Comparison of ENCODE assay signal across 15 cellular contexts in the genomic region with DNA sequence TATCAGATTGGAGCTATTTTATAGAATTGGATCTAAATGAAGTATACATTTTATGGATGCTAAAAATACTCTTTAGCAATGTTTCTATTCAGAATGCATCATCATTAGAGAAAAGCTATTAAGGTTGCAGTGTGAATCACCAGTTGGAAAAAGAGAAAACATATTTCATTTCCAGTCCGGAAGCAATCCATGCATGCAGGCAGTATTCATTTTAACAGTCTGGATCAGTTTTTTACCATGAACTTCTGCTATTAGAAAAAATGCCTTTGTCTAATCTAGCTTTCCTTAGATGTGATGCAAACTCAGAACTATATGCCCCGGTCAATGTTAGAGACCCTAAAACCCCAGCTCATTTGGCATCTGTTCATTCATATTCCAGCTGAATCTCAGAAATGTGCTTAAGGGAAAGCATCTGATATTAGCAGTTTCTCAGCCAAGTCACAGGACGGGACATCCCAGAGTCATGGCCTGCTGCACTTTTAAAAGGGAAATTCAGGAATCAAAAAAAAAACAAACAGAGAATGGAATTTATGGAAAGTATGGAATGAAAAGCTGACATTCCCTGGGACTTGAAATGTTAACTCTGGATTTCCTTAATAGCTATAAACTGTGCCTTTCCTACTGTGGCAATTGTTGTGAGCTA. TPM values are rescaled to one million over a fixed set of nuclear protein-coding genes. Genes with fewer than 3 reads are reported as not detected.
DNase-seq lines count a peak whose midpoint lies in the region; ATAC-seq and TF ChIP-seq lines count a peak whose summit lies in the region.
"Had no signal": no experiment of that assay in that cellular context is flagged by ENCODE, and none has a peak within 500 bp of the region (broad histone marks: within the 10 kb centered on the region; RNA-seq: fewer than 3 reads in every experiment).

No MANE protein-coding gene starts in this region.

- no peak overlapping the region for H3K4me3 ChIP-seq in GM23338
- H3K4me3 ChIP-seq in cardiac fibroblast (replicated peaks in 1 of 2; ENCODE audit: low read depth in 2 of 2, low read length in 2 of 2) = peak overlapping the region in 1 of 2 donors; percentile 11
- H3K4me3 ChIP-seq: MG63 had no signal

- no peak overlapping the region for H3K27ac Mint-ChIP-seq in GM23338
- H3K27ac Mint-ChIP-seq in T-helper 17 cell = no peak overlapping the region

- peaks cover 22% of the 10 kb centered on the region for H3K4me1 ChIP-seq in GM23338 (ENCODE audit: insufficient read depth)

- H3K4me2 ChIP-seq in GM23338 = peak overlapping the region; percentile 31

- no peaks in the 10 kb centered on the region for H3K36me3 ChIP-seq in GM23338 (ENCODE audit: insufficient read depth)
- H3K36me3 ChIP-seq: MG63 had no signal

- H4K20me1 ChIP-seq in GM23338 (replicated peaks; ENCODE audit: insufficient read depth) = no peaks in the 10 kb centered on the region

- peaks cover 22% of the 10 kb centered on the region for H3K4me1 Mint-ChIP-seq in GM23338
- H3K4me1 Mint-ChIP-seq in T-helper 17 cell = peaks cover 5% of the 10 kb centered on the region

- H3K79me2 ChIP-seq in GM23338 (replicated peaks; ENCODE audit: insufficient read depth) = no peaks in the 10 kb centered on the region

- DNase-seq in AG08395 (ENCODE audit: low spot score) (peak; percentile 38), GM23338 (ENCODE audit: low spot score) (no peak), cardiac fibroblast (ENCODE audit: low read depth in 2 of 2) (peak; percentile 41 to 63), lung microvascular endothelial cell (ENCODE audit: low read depth in 2 of 2) (peak; percentile 64 to 85), T-helper 17 cell (no peak), DMS 273 (lab: John Stamatoyannopoulos, UW; ENCODE audit: unreplicated experiment) (no peak), GOT3 (lab: John Stamatoyannopoulos, UW) (no peak)
- DNase-seq: activated CD4-positive, alpha-beta T cell treated with anti-CD3 and anti-CD28 coated beads, Interleukin-2, amount 10 ng/mL, durations not matched to agents 24 days and 14 days; activated CD8-positive, alpha-beta memory T cell treated with anti-CD3 and anti-CD28 coated beads, Interleukin-2, amount 50 U/mL, for 48 hours; activated naive CD4-positive, alpha-beta T cell treated with Interleukin-2 at 50 U/mL for 16 hours; aorta; MG63; NCI-H2029; stimulated activated naive CD4-positive, alpha-beta T cell had no signal

- H3F3A ChIP-seq in GM23338 (replicated peaks; ENCODE audit: low read depth) = no peaks in the 10 kb centered on the region

- H3K27ac ChIP-seq in GM23338 (ENCODE audit: low read depth) = no peak overlapping the region

- TF ChIP-seq CTCF in GM23338 (conservative IDR thresholded peaks at IDR 0.05; ENCODE audit: low read depth in 2 of 2) (no peak), cardiac fibroblast (IDR thresholded peaks at IDR 0.05; ENCODE audit: low read depth, low read length) (no peak)

- H3K27me3 Mint-ChIP-seq in GM23338 (ENCODE audit: insufficient read depth, low read depth, poor library complexity) (peaks cover 2% of the 10 kb centered on the region), T-helper 17 cell (peaks cover 61% of the 10 kb centered on the region)

- H2AFZ ChIP-seq in GM23338 = no peak overlapping the region

- H3K9me2 ChIP-seq in GM23338 (ENCODE audit: insufficient read depth) = no peaks in the 10 kb centered on the region

- H3K9me3 ChIP-seq in T-helper 17 cell (ENCODE audit: control insufficient read depth, low read length, poor library complexity, severe bottlenecking) = no peaks in the 10 kb centered on the region

- H3K4me3 Mint-ChIP-seq in GM23338 = no peak overlapping the region
- H3K4me3 Mint-ChIP-seq in T-helper 17 cell = no peak overlapping the region

- ATAC-seq in GM23338 (no peak), T-helper 17 cell (no peak), HG03280 (IDR thresholded peaks at IDR 0.05; ENCODE audit: unreplicated experiment) (no peak)

- peaks cover 4% of the 10 kb centered on the region; the same call in 1 of the 3 replicates for H3K9me3 Mint-ChIP-seq in GM23338

- H3K27me3 ChIP-seq in GM23338 (ENCODE audit: insufficient read depth) = no peaks in the 10 kb centered on the region
- H3K27me3 ChIP-seq: MG63 had no signal

- H3K36me3 Mint-ChIP-seq in GM23338 (ENCODE audit: low read depth) = no peaks in the 10 kb centered on the region
- H3K36me3 Mint-ChIP-seq in T-helper 17 cell (ENCODE audit: low read depth) = peaks cover 8% of the 10 kb centered on the region

TF ChIP-seq in GM23338, 12 proteins besides CTCF, POLR2A, EP300 and RAD21 (continues in another document):
- TF ChIP-seq EZH2phosphoT487 (IDR thresholded peaks at IDR 0.05; ENCODE audit: unreplicated experiment) (no peak), CREB1 (CRISPR knock-in tag; IDR thresholded peaks at IDR 0.05; ENCODE audit: low read depth) (no peak), ZNF114 (CRISPR knock-in tag; IDR thresholded peaks at IDR 0.05) (no peak), STAT1 (IDR thresholded peaks at IDR 0.05; ENCODE audit: unreplicated experiment) (no peak), NANOG (IDR thresholded peaks at IDR 0.05; ENCODE audit: borderline replicate concordance) (no peak), ZNF331 (CRISPR knock-in tag; IDR thresholded peaks at IDR 0.05; ENCODE audit: low read depth) (no peak), POLR2AphosphoS5 (IDR thresholded peaks at IDR 0.05; ENCODE audit: low read depth) (no peak), JUNB (IDR thresholded peaks at IDR 0.05; ENCODE audit: unreplicated experiment) (no peak)
- TF ChIP-seq, protein P1, sequence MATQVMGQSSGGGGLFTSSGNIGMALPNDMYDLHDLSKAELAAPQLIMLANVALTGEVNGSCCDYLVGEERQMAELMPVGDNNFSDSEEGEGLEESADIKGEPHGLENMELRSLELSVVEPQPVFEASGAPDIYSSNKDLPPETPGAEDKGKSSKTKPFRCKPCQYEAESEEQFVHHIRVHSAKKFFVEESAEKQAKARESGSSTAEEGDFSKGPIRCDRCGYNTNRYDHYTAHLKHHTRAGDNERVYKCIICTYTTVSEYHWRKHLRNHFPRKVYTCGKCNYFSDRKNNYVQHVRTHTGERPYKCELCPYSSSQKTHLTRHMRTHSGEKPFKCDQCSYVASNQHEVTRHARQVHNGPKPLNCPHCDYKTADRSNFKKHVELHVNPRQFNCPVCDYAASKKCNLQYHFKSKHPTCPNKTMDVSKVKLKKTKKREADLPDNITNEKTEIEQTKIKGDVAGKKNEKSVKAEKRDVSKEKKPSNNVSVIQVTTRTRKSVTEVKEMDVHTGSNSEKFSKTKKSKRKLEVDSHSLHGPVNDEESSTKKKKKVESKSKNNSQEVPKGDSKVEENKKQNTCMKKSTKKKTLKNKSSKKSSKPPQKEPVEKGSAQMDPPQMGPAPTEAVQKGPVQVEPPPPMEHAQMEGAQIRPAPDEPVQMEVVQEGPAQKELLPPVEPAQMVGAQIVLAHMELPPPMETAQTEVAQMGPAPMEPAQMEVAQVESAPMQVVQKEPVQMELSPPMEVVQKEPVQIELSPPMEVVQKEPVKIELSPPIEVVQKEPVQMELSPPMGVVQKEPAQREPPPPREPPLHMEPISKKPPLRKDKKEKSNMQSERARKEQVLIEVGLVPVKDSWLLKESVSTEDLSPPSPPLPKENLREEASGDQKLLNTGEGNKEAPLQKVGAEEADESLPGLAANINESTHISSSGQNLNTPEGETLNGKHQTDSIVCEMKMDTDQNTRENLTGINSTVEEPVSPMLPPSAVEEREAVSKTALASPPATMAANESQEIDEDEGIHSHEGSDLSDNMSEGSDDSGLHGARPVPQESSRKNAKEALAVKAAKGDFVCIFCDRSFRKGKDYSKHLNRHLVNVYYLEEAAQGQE (IDR thresholded peaks at IDR 0.05; ENCODE audit: unreplicated experiment) = no peak

RNA-seq across cellular contexts. Expression of gene IRAK3, which starts 8.5 kb away (rescaled TPM):
- total RNA-seq in GM23338 (2014; rRNA removed; shearing (Covaris generic)) = 1.6 and 1.8 TPM in 2 replicates
- 0.47 and 0.53 TPM in 2 replicates for polyA plus RNA-seq in GM23338 (2016; fragmentation: Nextera tagmentation; extraction: Ambion mirVana)
- 8.5 and 17.3 TPM in 2 replicates for total RNA-seq in lung microvascular endothelial cell
- 1 to 10 TPM; 1.5 to 2.4 TPM for total RNA-seq in T-helper 17 cell

RNA-seq across cellular contexts. Expression of gene TMBIM4, which starts 27.7 kb away (rescaled TPM):
- 56.7 and 63.6 TPM in 2 replicates for total RNA-seq in GM23338 (2014; rRNA removed; shearing (Covaris generic))
- polyA plus RNA-seq in GM23338 (2016; fragmentation: Nextera tagmentation; extraction: Ambion mirVana) = 55.9 and 59.6 TPM in 2 replicates
- total RNA-seq in lung microvascular endothelial cell (49.3 and 91.3 TPM in 2 replicates), T-helper 17 cell (10 to 100 TPM; 44.4 to 47.5 TPM)

Comparison
In these comparisons a context has a peak if more than half of its experiments do, and no peak if none do; other contexts are left out.
1. DNase-seq: peak in AG08395 (single experiment), cardiac fibroblast (2 of 2) and lung microvascular endothelial cell (2 of 2); none in GM23338 (single experiment), T-helper 17 cell (0 of 3), DMS 273 (single experiment) and GOT3 (single experiment).